ENCODE assay signal across 1 cellular context in the genomic region with DNA sequence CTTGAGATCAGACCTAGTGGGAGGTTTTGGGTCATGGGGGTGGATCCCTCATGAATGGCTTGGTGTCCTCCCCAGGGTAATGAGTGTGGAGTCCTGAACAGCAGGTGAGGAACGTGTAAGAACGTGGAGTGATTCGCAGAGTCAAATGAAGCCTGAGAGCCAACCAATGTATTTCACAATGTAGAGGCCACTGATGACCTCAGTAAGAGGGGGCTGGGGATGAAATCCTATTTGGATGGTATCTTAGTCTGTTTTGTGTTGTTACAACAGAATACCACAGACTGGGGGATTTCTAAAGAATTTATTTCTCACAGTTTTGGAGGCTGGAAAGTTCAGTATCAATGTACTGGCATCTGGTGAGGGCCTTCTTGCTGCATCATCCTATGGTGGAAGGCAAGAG.
TF ChIP-seq lines count a peak whose summit lies in the region.

No MANE protein-coding gene starts in this region.

TF ChIP-seq in K562, 482 proteins besides CTCF, POLR2A, EP300 and RAD21:
- TF ChIP-seq HEY1 (CRISPR knock-in tag; IDR thresholded peaks at IDR 0.05; ENCODE audit: borderline replicate concordance) (no peak), CEBPB (tag; IDR thresholded peaks at IDR 0.05) (peak; percentile 64), NFE2 (IDR thresholded peaks at IDR 0.05; ENCODE audit: low read depth) (peak; percentile 30; the same call in 1 of the 2 replicates), CBFA2T2 (conservative IDR thresholded peaks at IDR 0.05) (0 out of 2 replicates have a peak, but pooled peaks have one; percentile 5), CBFA2T3 (IDR thresholded peaks at IDR 0.05) (peak; percentile 20; the same call in 1 of the 2 replicates), ZNF143 (CRISPR knock-in tag; IDR thresholded peaks at IDR 0.05) (no peak), PHF21A (IDR thresholded peaks at IDR 0.05; ENCODE audit: borderline replicate concordance, low read depth) (no peak), FOXA3 (CRISPR knock-in tag; conservative IDR thresholded peaks at IDR 0.05 in 1 of 2, IDR thresholded peaks at IDR 0.05 in 1 of 2) (no peak), RBBP5 (IDR thresholded peaks at IDR 0.05; ENCODE audit: borderline replicate concordance, insufficient read depth, low read length, poor library complexity, severe bottlenecking) (no peak), BRD4 (IDR thresholded peaks at IDR 0.05) (no peak), CHD4 (IDR thresholded peaks at IDR 0.05; ENCODE audit: insufficient read depth, insufficient replicate concordance, low read depth, low read length, poor library complexity, severe bottlenecking) (no peak), TCF7L2 (IDR thresholded peaks at IDR 0.05; ENCODE audit: low read depth, low read length) (no peak), ZFP30 (CRISPR knock-in tag; IDR thresholded peaks at IDR 0.05; ENCODE audit: borderline replicate concordance) (no peak)
- TF ChIP-seq, protein P1, sequence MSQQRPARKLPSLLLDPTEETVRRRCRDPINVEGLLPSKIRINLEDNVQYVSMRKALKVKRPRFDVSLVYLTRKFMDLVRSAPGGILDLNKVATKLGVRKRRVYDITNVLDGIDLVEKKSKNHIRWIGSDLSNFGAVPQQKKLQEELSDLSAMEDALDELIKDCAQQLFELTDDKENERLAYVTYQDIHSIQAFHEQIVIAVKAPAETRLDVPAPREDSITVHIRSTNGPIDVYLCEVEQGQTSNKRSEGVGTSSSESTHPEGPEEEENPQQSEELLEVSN (IDR thresholded peaks at IDR 0.05; ENCODE audit: borderline replicate concordance in 1 of 2, extremely low read depth in 1 of 2, insufficient read depth in 1 of 2, insufficient read length in 1 of 2, low read depth in 1 of 2, low read length in 1 of 2, poor library complexity in 1 of 2, severe bottlenecking in 1 of 2), result no peak
- TF ChIP-seq, protein P2, sequence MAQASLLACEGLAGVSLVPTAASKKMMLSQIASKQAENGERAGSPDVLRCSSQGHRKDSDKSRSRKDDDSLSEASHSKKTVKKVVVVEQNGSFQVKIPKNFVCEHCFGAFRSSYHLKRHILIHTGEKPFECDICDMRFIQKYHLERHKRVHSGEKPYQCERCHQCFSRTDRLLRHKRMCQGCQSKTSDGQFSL (CRISPR knock-in tag; IDR thresholded peaks at IDR 0.05), result no peak
- TF ChIP-seq, protein P2 (tag; IDR thresholded peaks at IDR 0.05), result no peak
